ENCODE assay signal across 35 cellular contexts in genomic region chr13:80757694-80758093, GRCh38.
"Had no signal": no experiment of that assay in that cellular context is flagged by ENCODE, and none has a peak within 500 bp of the region (broad histone marks: within the 10 kb centered on the region; RNA-seq: fewer than 3 reads in every experiment).

No MANE protein-coding gene starts in this region.

- DNase-seq: Karpas-422, Kasumi-1, MG63, MM.1S, MV-4-11, NCI-H1048, NCI-H1092, NCI-H1092 treated with DMSO at 0.1 percent for 48 hours, NCI-H1105, NCI-H1105 treated with DMSO at 0.1 percent for 48 hours, NCI-H1417, NCI-H1417 treated with DMSO at 0.1 percent for 48 hours, NCI-H1436, NCI-H1436 treated with DMSO at 0.1 percent for 48 hours, NCI-H146, NCI-H1694, NCI-H1694 treated with DMSO at 0.1 percent for 48 hours, NCI-H187, NCI-H187 treated with DMSO at 0.1 percent for 48 hours, NCI-H1930, NCI-H2029, NCI-H2029 treated with DMSO at 0.1 percent for 48 hours, NCI-H2081, NCI-H2081 treated with DMSO at 0.1 percent for 48 hours, NCI-H2107, NCI-H2171, NCI-H2171 treated with DMSO at 0.1 percent for 48 hours, NCI-H2227 treated with DMSO at 0.1 percent for 48 hours, NCI-H226, NCI-H345, NCI-H446, NCI-H446 treated with DMSO at 0.1 percent for 48 hours, NCI-H510A, NCI-H510A treated with DMSO at 0.1 percent for 48 hours, NCI-H524 had no signal

- H3K36me3 ChIP-seq: MG63 had no signal

- H3K9me3 ChIP-seq: MG63 had no signal

- H3K4me3 ChIP-seq: MG63 had no signal

- H3K27me3 ChIP-seq: MG63 had no signal
